11 cellular contexts compared by ENCODE assay signal in the genomic region with DNA sequence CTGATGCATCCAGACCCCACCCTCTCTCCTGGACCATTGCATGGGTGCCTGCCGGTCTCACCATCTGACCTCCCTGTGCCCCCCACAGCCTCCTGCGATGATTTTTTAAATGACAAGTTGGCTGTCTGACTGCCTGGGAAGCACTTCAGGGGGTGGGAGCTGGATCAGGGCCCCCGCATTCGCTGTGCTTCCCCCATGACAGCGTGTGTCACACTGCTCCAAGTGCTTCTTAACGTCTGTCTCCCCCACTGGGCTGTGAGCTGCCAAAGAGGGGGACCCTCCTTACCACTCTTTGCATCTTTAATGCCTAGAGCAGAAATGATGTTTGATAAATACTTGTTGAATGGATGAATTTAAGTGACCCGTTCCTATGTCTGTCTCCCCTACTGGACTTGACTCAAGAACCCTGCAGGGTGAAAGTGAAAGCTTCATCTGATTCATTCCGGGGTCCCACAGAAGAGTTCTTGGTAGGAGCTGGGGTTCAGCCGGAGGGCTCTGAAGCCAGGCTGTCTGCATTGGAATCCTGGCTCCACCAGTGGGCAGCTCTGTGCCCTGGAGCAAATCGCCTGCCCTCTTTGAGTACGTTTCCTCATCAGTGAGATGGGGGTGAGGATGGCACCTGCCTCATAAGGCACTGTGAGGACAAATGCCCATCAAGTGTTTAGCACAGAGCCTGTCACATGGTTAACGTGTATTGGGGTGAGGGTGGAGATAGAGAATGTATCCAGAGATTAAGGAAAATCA. TPM values are rescaled to one million over a fixed set of nuclear protein-coding genes. Genes with fewer than 3 reads are reported as not detected.
A peak's percentile ranks its signal among the peaks of the same experiment; 100 is the strongest.
DNase-seq lines count a peak whose midpoint lies in the region; ATAC-seq and TF ChIP-seq lines count a peak whose summit lies in the region.
"Had no signal": no experiment of that assay in that cellular context is flagged by ENCODE, and none has a peak within 500 bp of the region (broad histone marks: within the 10 kb centered on the region; RNA-seq: fewer than 3 reads in every experiment).

No MANE protein-coding gene starts in this region.

- H3K27ac ChIP-seq in BLaER1, result peak overlapping the region; percentile 83
- H3K27ac ChIP-seq in CD8-positive, alpha-beta memory T cell (ENCODE audit: low read depth, low read length), result no peak overlapping the region
- no peak overlapping the region for H3K27ac ChIP-seq in brain microvascular endothelial cell
- H3K27ac ChIP-seq in naive thymus-derived CD4-positive, alpha-beta T cell (ENCODE audit: low read depth, low read length), result no peak overlapping the region
- H3K27ac ChIP-seq in prostate gland, result no peak overlapping the region

- intact Hi-C loops in naive thymus-derived CD4-positive, alpha-beta T cell (cut with micrococcal nuclease), result no loop called here
- intact Hi-C loops in prostate gland (cut with DNase I), result no loop called here

- POLR2A ChIA-PET in CD8-positive, alpha-beta memory T cell (lab: Charles Lee), result no interaction called here
- POLR2A ChIA-PET in naive thymus-derived CD4-positive, alpha-beta T cell (lab: Charles Lee), result interaction anchor here (0.5 kb wide), 1 partner anchor 29 kb away, joined by 3 read pairs; no protein-coding TSS in a partner anchor

- H3K36me3 Mint-ChIP-seq in CD8-positive, alpha-beta memory T cell, result no peaks in the 10 kb centered on the region
- H3K36me3 Mint-ChIP-seq in naive thymus-derived CD4-positive, alpha-beta T cell, result peaks cover 0 to 4% (median 0%) of the 10 kb centered on the region in 5 donors
- no peaks in the 10 kb centered on the region for H3K36me3 Mint-ChIP-seq in mesothelial cell of epicardium

- no peaks in the 10 kb centered on the region for H3K9me3 Mint-ChIP-seq in CD8-positive, alpha-beta memory T cell
- no peaks in the 10 kb centered on the region for H3K9me3 Mint-ChIP-seq in naive thymus-derived CD4-positive, alpha-beta T cell
- no peaks in the 10 kb centered on the region for H3K9me3 Mint-ChIP-seq in mesothelial cell of epicardium

- no peaks in the 10 kb centered on the region for H3K27me3 Mint-ChIP-seq in CD8-positive, alpha-beta memory T cell
- no peaks in the 10 kb centered on the region for H3K27me3 Mint-ChIP-seq in naive thymus-derived CD4-positive, alpha-beta T cell
- H3K27me3 Mint-ChIP-seq in mesothelial cell of epicardium (ENCODE audit: low read depth), result peaks cover 11% of the 10 kb centered on the region

- no peaks in the 10 kb centered on the region for H3K9me3 ChIP-seq in BLaER1
- H3K9me3 ChIP-seq in CD8-positive, alpha-beta memory T cell (ENCODE audit: low read length), result no peaks in the 10 kb centered on the region
- H3K9me3 ChIP-seq in naive thymus-derived CD4-positive, alpha-beta T cell (ENCODE audit: control insufficient read depth in 2 of 3, low read length in 3 of 3), result no peaks in the 10 kb centered on the region
- H3K9me3 ChIP-seq in prostate gland, result no peaks in the 10 kb centered on the region

- no peak overlapping the region; the same call in 1 of the 2 replicates for H3K4me3 ChIP-seq in BLaER1
- H3K4me3 ChIP-seq in CD8-positive, alpha-beta memory T cell (ENCODE audit: low read length), result no peak overlapping the region
- H3K4me3 ChIP-seq in brain microvascular endothelial cell (ENCODE audit: low read depth, low read length), result no peak overlapping the region
- H3K4me3 ChIP-seq in naive thymus-derived CD4-positive, alpha-beta T cell (ENCODE audit: low read length), result no peak overlapping the region
- H3K4me3 ChIP-seq in prostate gland, result no peak overlapping the region

- WGBS in prostate gland, result 69% methylated on average over 12 of the region's 12 CpGs

- TF ChIP-seq CTCF in brain microvascular endothelial cell (IDR thresholded peaks at IDR 0.05; ENCODE audit: low read depth, low read length, missing control alignments) (peak; percentile 23), prostate gland (IDR thresholded peaks at IDR 0.05) (no peak), mesothelial cell of epicardium (IDR thresholded peaks at IDR 0.05; ENCODE audit: unreplicated experiment) (no peak)

- H3K4me1 ChIP-seq in BLaER1, result peaks cover 53% of the 10 kb centered on the region
- H3K4me1 ChIP-seq in CD8-positive, alpha-beta memory T cell (ENCODE audit: insufficient read depth, low read length), result peaks cover 30% of the 10 kb centered on the region
- H3K4me1 ChIP-seq in naive thymus-derived CD4-positive, alpha-beta T cell (ENCODE audit: control insufficient read depth in 2 of 2, insufficient read depth in 2 of 2, low read length in 2 of 2), result peaks cover 20 to 28% of the 10 kb centered on the region in 2 donors
- H3K4me1 ChIP-seq in prostate gland (replicated peaks), result no peaks in the 10 kb centered on the region

- DNase-seq in CD8-positive, alpha-beta memory T cell, result peak in 1 of 5 donors; percentile 36
- DNase-seq in brain microvascular endothelial cell, result no peak
- DNase-seq in naive thymus-derived CD4-positive, alpha-beta T cell, result no peak
- no peak for DNase-seq in prostate gland (ENCODE audit: low spot score)
- no peak for DNase-seq in mesothelial cell of epicardium (ENCODE audit: low spot score in 2 of 2, unreplicated experiment in 2 of 2)
- DNase-seq: Calu3; NCI-H1417; NCI-H510A; stimulated activated CD4-positive, alpha-beta T cell treated with anti-CD3 and anti-CD28 coated beads, Interleukin-4, amount 100 ng/mL, for 4 hours had no signal

- peak overlapping the region in 7 of 8 donors; percentile 71 to 98 (median 95) for H3K27ac Mint-ChIP-seq in CD8-positive, alpha-beta memory T cell
- peak overlapping the region in 8 of 9 donors; percentile 47 to 98 (median 74) for H3K27ac Mint-ChIP-seq in naive thymus-derived CD4-positive, alpha-beta T cell
- H3K27ac Mint-ChIP-seq in mesothelial cell of epicardium, result no peak overlapping the region

- H3K27me3 ChIP-seq in BLaER1, result no peaks in the 10 kb centered on the region
- no peaks in the 10 kb centered on the region for H3K27me3 ChIP-seq in CD8-positive, alpha-beta memory T cell (ENCODE audit: insufficient read depth, low read length, poor library complexity, severe bottlenecking)
- no peaks in the 10 kb centered on the region for H3K27me3 ChIP-seq in brain microvascular endothelial cell (replicated peaks)
- H3K27me3 ChIP-seq in naive thymus-derived CD4-positive, alpha-beta T cell (ENCODE audit: control insufficient read depth in 2 of 2, insufficient read depth in 2 of 2, low read length in 2 of 2), result no peaks in the 10 kb centered on the region
- H3K27me3 ChIP-seq in prostate gland (replicated peaks; ENCODE audit: insufficient read depth), result no peaks in the 10 kb centered on the region

- H3K36me3 ChIP-seq in BLaER1, result no peaks in the 10 kb centered on the region
- no peaks in the 10 kb centered on the region for H3K36me3 ChIP-seq in CD8-positive, alpha-beta memory T cell (ENCODE audit: insufficient read depth, low read length)
- no peaks in the 10 kb centered on the region for H3K36me3 ChIP-seq in brain microvascular endothelial cell (replicated peaks)
- no peaks in the 10 kb centered on the region for H3K36me3 ChIP-seq in naive thymus-derived CD4-positive, alpha-beta T cell (ENCODE audit: control insufficient read depth in 2 of 3, insufficient read depth in 3 of 3, low read length in 3 of 3)
- no peaks in the 10 kb centered on the region for H3K36me3 ChIP-seq in prostate gland

- H3K4me2 ChIP-seq in BLaER1, result peak overlapping the region; percentile 97

- H4K20me1 ChIP-seq in BLaER1, result no peaks in the 10 kb centered on the region

- peak overlapping the region; percentile 41 for H3K9ac ChIP-seq in BLaER1

- CTCF ChIA-PET in CD8-positive, alpha-beta memory T cell (lab: Charles Lee), result interaction anchor here (2.5 to 10.2 kb wide), 3 partner anchors 9 to 85 kb away, joined by 7 to 102 read pairs (median 14); a partner anchor contains a TSS
- CTCF ChIA-PET in naive thymus-derived CD4-positive, alpha-beta T cell (lab: Charles Lee), result interaction anchor here (2.1 kb wide), 1 partner anchor 46 kb away, joined by 10 read pairs; no protein-coding TSS in a partner anchor

- in situ Hi-C loops in brain microvascular endothelial cell (cut with HindIII; ENCODE audit: low pct_ligation_motif_present, low sequenced_read_pairs), result no loop called here

- H3K4me3 Mint-ChIP-seq in CD8-positive, alpha-beta memory T cell, result peak overlapping the region in 4 of 7 donors; percentile 15 to 61 (median 44)
- H3K4me3 Mint-ChIP-seq in naive thymus-derived CD4-positive, alpha-beta T cell, result peak overlapping the region; percentile 20 to 88 (median 57)
- H3K4me3 Mint-ChIP-seq in mesothelial cell of epicardium, result no peak overlapping the region

- TF ChIP-seq POLR2A in prostate gland (IDR thresholded peaks at IDR 0.05), result no peak

- H3K4me1 Mint-ChIP-seq in CD8-positive, alpha-beta memory T cell, result peaks cover 31 to 40% (median 36%) of the 10 kb centered on the region in 3 donors
- H3K4me1 Mint-ChIP-seq in naive thymus-derived CD4-positive, alpha-beta T cell, result peaks cover 22 to 48% (median 40%) of the 10 kb centered on the region in 7 donors
- no peaks in the 10 kb centered on the region for H3K4me1 Mint-ChIP-seq in mesothelial cell of epicardium

- ATAC-seq in naive thymus-derived CD4-positive, alpha-beta T cell, result no peak
- ATAC-seq in HG02642 (IDR thresholded peaks at IDR 0.05; ENCODE audit: poor library complexity, unreplicated experiment), result no peak

RNA-seq across cellular contexts. Expression of a gene that starts 7.6 kb away (rescaled TPM):
- total RNA-seq in CD8-positive, alpha-beta memory T cell, result 10 to 100 TPM; 11.8 to 12.2 TPM
- 0.99 TPM for polyA plus RNA-seq in CD8-positive, alpha-beta memory T cell
- 10 to 100 TPM in 3 of 5 experiments, under 1 TPM in 2; 0.57 to 68.6 (median 12.8) TPM for total RNA-seq in naive thymus-derived CD4-positive, alpha-beta T cell
- polyA plus RNA-seq in naive thymus-derived CD4-positive, alpha-beta T cell, result under 1 TPM in 1 of 2 donors, not detected in 1; 0.14 TPM
- 10 to 100 TPM; 12.2 to 19.5 TPM for total RNA-seq in prostate gland
- 701 to 737 TPM (median 733 TPM) in 3 replicates for total RNA-seq in mesothelial cell of epicardium

RNA-seq across cellular contexts. Expression of a gene that starts 18.8 kb away (rescaled TPM):
- 1 to 10 TPM; 5.0 to 6.6 TPM for total RNA-seq in CD8-positive, alpha-beta memory T cell
- 0.24 TPM for polyA plus RNA-seq in CD8-positive, alpha-beta memory T cell
- 1 to 10 TPM in 1 of 5 experiments, under 1 TPM in 1, not detected in 3; 0.94 to 1.2 TPM for total RNA-seq in naive thymus-derived CD4-positive, alpha-beta T cell
- polyA plus RNA-seq in naive thymus-derived CD4-positive, alpha-beta T cell, result not detected
- total RNA-seq in prostate gland, result 10 to 100 TPM in 1 of 2 donors, 1 to 10 TPM in 1; 4.1 to 21.2 TPM
- total RNA-seq in mesothelial cell of epicardium, result 14.2 to 19.7 TPM (median 15.6 TPM) in 3 replicates

Comparison
In these comparisons a context has a peak if more than half of its experiments do, and no peak if none do; other contexts are left out.
1. RNA of a gene that starts 7.6 kb away (total RNA-seq): 701 to 737 TPM in mesothelial cell of epicardium; 12.2 to 19.5 TPM in prostate gland, 0.57 to 68.6 TPM in naive thymus-derived CD4-positive, alpha-beta T cell and 11.8 to 12.2 TPM in CD8-positive, alpha-beta memory T cell; every median in the first group is over 10 times any median in the second.